ENCODE assay signal across 28 cellular contexts in the genomic region with DNA sequence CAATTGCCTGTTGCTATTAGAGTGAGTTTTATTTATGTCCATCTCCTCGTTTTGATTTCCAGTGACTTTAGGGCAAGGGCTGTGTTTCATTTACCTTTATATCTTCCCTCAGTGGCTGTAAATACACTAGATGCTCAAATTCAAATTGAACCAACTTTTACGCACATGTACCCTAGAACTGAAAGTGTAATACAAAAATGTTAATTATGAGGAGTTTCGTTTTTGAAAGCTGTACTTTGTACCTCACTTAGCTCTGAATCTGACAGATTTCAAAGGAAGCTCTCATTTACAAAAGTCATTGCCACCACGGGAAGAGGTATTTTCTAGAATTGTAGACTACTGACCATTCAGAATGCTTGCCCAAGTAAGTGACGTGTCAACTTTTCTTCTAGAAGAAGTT.
"Had no signal": no experiment of that assay in that cellular context is flagged by ENCODE, and none has a peak within 500 bp of the region (broad histone marks: within the 10 kb centered on the region; RNA-seq: fewer than 3 reads in every experiment).

No MANE protein-coding gene starts in this region.

- H3K4me3 Mint-ChIP-seq: naive thymus-derived CD8-positive, alpha-beta T cell; nephron; neural crest cell; stimulated activated naive B cell treated with anti-CD40 and anti-IgM and Interleukin-4, amounts not matched to agents 10 μg/mL and 1 μg/mL and 100 μg/mL, for 72 hours had no signal

- H3K27ac ChIP-seq: left lung, lower lobe of right lung, pancreas, prostate gland, skin epidermis, stomach, testis, thyroid gland, transverse colon, upper lobe of left lung, vagina had no signal

- DNase-seq: left colon; left lung; lower lobe of right lung; mammary epithelial cell; mesenchymal stem cell; naive thymus-derived CD8-positive, alpha-beta T cell; nucleus accumbens; pancreas; posterior cingulate gyrus; retina; right cardiac atrium; stimulated activated CD4-positive, alpha-beta T cell treated with anti-CD3 and anti-CD28 coated beads, Interleukin-12 subunit alpha, Interleukin-12 subunit beta, amount 100 ng/mL, for 4 hours; stimulated activated CD4-positive, alpha-beta T cell treated with anti-CD3 and anti-CD28 coated beads, Interleukin-15, amount 100 ng/mL, for 24 hours; stimulated activated CD4-positive, alpha-beta T cell treated with anti-CD3 and anti-CD28 coated beads, Interleukin-2, amount 100 ng/mL, for 24 hours; stimulated activated CD4-positive, alpha-beta T cell treated with anti-CD3 and anti-CD28 coated beads, Interleukin-4, amount 100 ng/mL, for 1 hour; stimulated activated naive B cell treated with anti-CD40 and anti-IgM and Interleukin-4, amounts not matched to agents 10 μg/mL and 1 μg/mL and 100 μg/mL, for 72 hours; stimulated activated naive CD8-positive, alpha-beta T cell treated with anti-CD3 and anti-CD28 coated beads, Interleukin-15, Interleukin-2, amounts not matched to agents 100 U/mL and 50 U/mL, for 24 hours; stomach; testis; thyroid gland; transverse colon; upper lobe of left lung had no signal

- H3K9me3 ChIP-seq: left lung, lower lobe of right lung, pancreas, prostate gland, stomach, testis, thyroid gland, transverse colon, upper lobe of left lung, vagina had no signal

- H3K4me3 ChIP-seq: left lung, lower lobe of right lung, pancreas, prostate gland, skin epidermis, stomach, testis, thyroid gland, transverse colon, upper lobe of left lung, vagina had no signal

- H3K4me1 Mint-ChIP-seq: naive thymus-derived CD8-positive, alpha-beta T cell; nephron; stimulated activated naive B cell treated with anti-CD40 and anti-IgM and Interleukin-4, amounts not matched to agents 10 μg/mL and 1 μg/mL and 100 μg/mL, for 72 hours had no signal

- H3K27ac Mint-ChIP-seq: naive thymus-derived CD8-positive, alpha-beta T cell; nephron; stimulated activated naive B cell treated with anti-CD40 and anti-IgM and Interleukin-4, amounts not matched to agents 10 μg/mL and 1 μg/mL and 100 μg/mL, for 72 hours had no signal

- H3K4me1 ChIP-seq: left lung, pancreas, prostate gland, testis, vagina had no signal

- ATAC-seq: left colon; left lung; lower lobe of right lung; naive thymus-derived CD8-positive, alpha-beta T cell; pancreas; right cardiac atrium; sciatic nerve; stimulated activated naive B cell treated with anti-CD40 and anti-IgM and Interleukin-4, amounts not matched to agents 10 μg/mL and 1 μg/mL and 100 μg/mL, for 72 hours; stimulated activated naive CD8-positive, alpha-beta T cell treated with anti-CD3 and anti-CD28 coated beads, Interleukin-15, Interleukin-2, amounts not matched to agents 100 U/mL and 50 U/mL, for 24 hours had no signal

- H3K36me3 ChIP-seq: left lung, lower lobe of right lung, pancreas, prostate gland, stomach, thyroid gland, transverse colon, upper lobe of left lung, vagina had no signal

- H3K36me3 Mint-ChIP-seq: naive thymus-derived CD8-positive, alpha-beta T cell; stimulated activated naive B cell treated with anti-CD40 and anti-IgM and Interleukin-4, amounts not matched to agents 10 μg/mL and 1 μg/mL and 100 μg/mL, for 72 hours had no signal

- H3K9me3 Mint-ChIP-seq: nephron; neural crest cell; stimulated activated naive B cell treated with anti-CD40 and anti-IgM and Interleukin-4, amounts not matched to agents 10 μg/mL and 1 μg/mL and 100 μg/mL, for 72 hours had no signal

- H3K27me3 ChIP-seq: left lung, pancreas, stomach, testis, thyroid gland, transverse colon, upper lobe of left lung, vagina had no signal
